ENCODE assay signal across 22 cellular contexts in genomic region chr2:46125798-46126197, GRCh38.
"Had no signal": no experiment of that assay in that cellular context is flagged by ENCODE, and none has a peak within 500 bp of the region (broad histone marks: within the 10 kb centered on the region; RNA-seq: fewer than 3 reads in every experiment).

No MANE protein-coding gene starts in this region.

- H3K9me3 ChIP-seq: gastrocnemius medialis, lower lobe of right lung, neutrophil, pancreas, right lobe of liver, thoracic aorta, transverse colon, vagina had no signal

- H3K4me3 Mint-ChIP-seq: effector memory CD8-positive, alpha-beta T cell; memory B cell; natural killer cell treated with Interleukin-12 subunit alpha and Interleukin-12 subunit beta and Interleukin-15 and Interleukin-18, amount 100 ng/mL, for 72 hours; neural crest cell; stimulated activated naive B cell treated with anti-CD40 and anti-IgM and Interleukin-4, amounts not matched to agents 10 μg/mL and 1 μg/mL and 100 μg/mL, for 72 hours; stimulated activated naive CD8-positive, alpha-beta T cell treated with anti-CD3 and anti-CD28 coated beads, Interleukin-15, Interleukin-2, amounts not matched to agents 100 ng/mL and 50 ng/mL, for 24 hours had no signal

- H3K27ac Mint-ChIP-seq: effector memory CD8-positive, alpha-beta T cell; memory B cell; stimulated activated naive B cell treated with anti-CD40 and anti-IgM and Interleukin-4, amounts not matched to agents 10 μg/mL and 1 μg/mL and 100 μg/mL, for 72 hours; stimulated activated naive CD8-positive, alpha-beta T cell treated with anti-CD3 and anti-CD28 coated beads, Interleukin-15, Interleukin-2, amounts not matched to agents 100 ng/mL and 50 ng/mL, for 24 hours had no signal

- H3K4me3 ChIP-seq: gastrocnemius medialis, lower lobe of right lung, pancreas, right lobe of liver, thoracic aorta, transverse colon, vagina had no signal

- H3K27me3 ChIP-seq: gastrocnemius medialis, neutrophil, pancreas, right lobe of liver, transverse colon, vagina had no signal

- H3K4me1 ChIP-seq: pancreas, right lobe of liver had no signal

- H3K9me3 Mint-ChIP-seq: effector memory CD8-positive, alpha-beta T cell; memory B cell; natural killer cell treated with Interleukin-12 subunit alpha and Interleukin-12 subunit beta and Interleukin-15 and Interleukin-18, amount 100 ng/mL, for 72 hours; neural crest cell; stimulated activated naive B cell treated with anti-CD40 and anti-IgM and Interleukin-4, amounts not matched to agents 10 μg/mL and 1 μg/mL and 100 μg/mL, for 72 hours; stimulated activated naive CD8-positive, alpha-beta T cell treated with anti-CD3 and anti-CD28 coated beads, Interleukin-15, Interleukin-2, amounts not matched to agents 100 ng/mL and 50 ng/mL, for 24 hours had no signal

- H3K27ac ChIP-seq: gastrocnemius medialis, lower lobe of right lung, neutrophil, pancreas, right lobe of liver, thoracic aorta, vagina had no signal

- H3K27me3 Mint-ChIP-seq: effector memory CD8-positive, alpha-beta T cell; memory B cell; natural killer cell treated with Interleukin-12 subunit alpha and Interleukin-12 subunit beta and Interleukin-15 and Interleukin-18, amount 100 ng/mL, for 72 hours; stimulated activated naive B cell treated with anti-CD40 and anti-IgM and Interleukin-4, amounts not matched to agents 10 μg/mL and 1 μg/mL and 100 μg/mL, for 72 hours; stimulated activated naive CD8-positive, alpha-beta T cell treated with anti-CD3 and anti-CD28 coated beads, Interleukin-15, Interleukin-2, amounts not matched to agents 100 ng/mL and 50 ng/mL, for 24 hours had no signal

- ATAC-seq: effector memory CD8-positive, alpha-beta T cell; gastrocnemius medialis; lower lobe of right lung; natural killer cell treated with Interleukin-12 subunit alpha and Interleukin-12 subunit beta and Interleukin-15 and Interleukin-18, amount 100 ng/mL, for 72 hours; pancreas; right lobe of liver; stimulated activated naive B cell treated with anti-CD40 and anti-IgM and Interleukin-4, amounts not matched to agents 10 μg/mL and 1 μg/mL and 100 μg/mL, for 72 hours had no signal

- H3K4me1 Mint-ChIP-seq: memory B cell, neural crest cell had no signal

- DNase-seq: cortex of kidney; effector memory CD8-positive, alpha-beta T cell; erythroblast; foreskin fibroblast; gastrocnemius medialis; head of caudate nucleus; left ventricle myocardium superior; lower lobe of right lung; pancreas; right lobe of liver; small intestine; stimulated activated CD4-positive, alpha-beta T cell treated with anti-CD3 and anti-CD28 coated beads, Interleukin-15, amount 100 ng/mL, for 24 hours; stimulated activated CD4-positive, alpha-beta T cell treated with anti-CD3 and anti-CD28 coated beads, Interleukin-2, amount 100 ng/mL, for 48 hours; stimulated activated naive B cell treated with anti-CD40 and anti-IgM and Interleukin-4, amounts not matched to agents 10 μg/mL and 1 μg/mL and 100 μg/mL, for 72 hours; transverse colon had no signal

- H3K36me3 ChIP-seq: gastrocnemius medialis, lower lobe of right lung, neutrophil, pancreas, right lobe of liver, thoracic aorta, transverse colon, vagina had no signal

- H3K36me3 Mint-ChIP-seq: natural killer cell treated with Interleukin-12 subunit alpha and Interleukin-12 subunit beta and Interleukin-15 and Interleukin-18, amount 100 ng/mL, for 72 hours had no signal
